8 cellular contexts compared by ENCODE assay signal in genomic region chr7:50449501-50449880, GRCh38. TPM values are rescaled to one million over a fixed set of nuclear protein-coding genes. Genes with fewer than 3 reads are reported as not detected.
DNase-seq lines count a peak whose midpoint lies in the region; ATAC-seq and TF ChIP-seq lines count a peak whose summit lies in the region.

No MANE protein-coding gene starts in this region.

- peak overlapping the region; percentile 82 for H3K4me3 ChIP-seq in GM08714 (ENCODE audit: low read length)
- H3K4me3 ChIP-seq in NB4 (ENCODE audit: low read depth, low read length): peak overlapping the region; percentile 80
- peak overlapping the region; percentile 63 for H3K4me3 ChIP-seq in ectodermal cell (ENCODE audit: insufficient read depth, low read depth, low read length)
- H3K4me3 ChIP-seq in neutrophil (ENCODE audit: low read depth in 1 of 2, low read length in 1 of 2): peak overlapping the region; percentile 84

- H3K4me1 ChIP-seq in ectodermal cell (ENCODE audit: control insufficient read depth, insufficient read depth, low read length) (peaks cover 7% of the 10 kb centered on the region), neutrophil (ENCODE audit: control insufficient read depth in 1 of 2, insufficient read depth in 1 of 2, low read depth in 1 of 2, low read length in 1 of 2) (peaks cover 12 to 15% of the 10 kb centered on the region in 2 experiments)

- no peak for ATAC-seq in HG03571 (IDR thresholded peaks at IDR 0.05; ENCODE audit: unreplicated experiment)

- H3K36me3 ChIP-seq in ectodermal cell (ENCODE audit: control insufficient read depth, insufficient read depth, low read length): peaks cover 9% of the 10 kb centered on the region
- peaks cover 24% of the 10 kb centered on the region for H3K36me3 ChIP-seq in neutrophil

- no peak for TF ChIP-seq POLR2A in NB4 (IDR thresholded peaks at IDR 0.05; ENCODE audit: extremely low read depth, insufficient read length)

- H3K27ac ChIP-seq in ectodermal cell (ENCODE audit: insufficient read depth, low read depth, low read length, poor library complexity, severe bottlenecking) (no peak overlapping the region), neutrophil (peak overlapping the region; percentile 56)

- WGBS in ectodermal cell, 2 experiments: 29 to 31% methylated on average over 5 of the region's 5 CpGs

- H3K9me3 ChIP-seq in ectodermal cell (ENCODE audit: control insufficient read depth, low read length) (no peaks in the 10 kb centered on the region), neutrophil (no peaks in the 10 kb centered on the region)

- H3K27me3 ChIP-seq in ectodermal cell (ENCODE audit: control insufficient read depth, insufficient read depth, low read length, poor library complexity, severe bottlenecking) (no peaks in the 10 kb centered on the region), neutrophil (no peaks in the 10 kb centered on the region)

- TF ChIP-seq CTCF in NB4 (IDR thresholded peaks at IDR 0.05; ENCODE audit: low read depth, low read length) (no peak), neutrophil (IDR thresholded peaks at IDR 0.05) (no peak)

- DNase-seq in NB4 (ENCODE audit: low read depth) (no peak), amygdala (lab: John Stamatoyannopoulos, UW) (no peak), NCI-H774 (lab: John Stamatoyannopoulos, UW) (no peak)
- no peak for DNase-seq in activated CD8-positive, alpha-beta memory T cell treated with anti-CD3 and anti-CD28 coated beads, Interleukin-2, amount 50 U/mL, for 4 hours

RNA-seq across cellular contexts. Expression of gene FIGNL1, which starts 0.7 kb away (rescaled TPM):
- polyA plus RNA-seq in ectodermal cell (2013, experiment 1 of 4): 26.6 TPM
- polyA plus RNA-seq in ectodermal cell (2013, experiment 2 of 4): 26.7 TPM
- 24.9 TPM for polyA plus RNA-seq in ectodermal cell (2013, experiment 3 of 4)
- 24.0 TPM for polyA plus RNA-seq in ectodermal cell (2013, experiment 4 of 4)
